Comparison of ENCODE assay signal across 1 cellular context in genomic region chr1:232225336-232226131, GRCh38.
TF ChIP-seq lines count a peak whose summit lies in the region.

No MANE protein-coding gene starts in this region.

TF ChIP-seq in IMR-90, 13 proteins besides CTCF, POLR2A, EP300 and RAD21 (continued from another document):
- TF ChIP-seq BHLHE40 (IDR thresholded peaks at IDR 0.05; ENCODE audit: low read depth, low read length) (no peak), USF2 (IDR thresholded peaks at IDR 0.05; ENCODE audit: low read depth, low read length) (no peak), RCOR1 (IDR thresholded peaks at IDR 0.05; ENCODE audit: insufficient replicate concordance, low read length) (no peak), SMC3 (IDR thresholded peaks at IDR 0.05; ENCODE audit: low read depth, low read length) (no peak), MAZ (IDR thresholded peaks at IDR 0.05; ENCODE audit: borderline replicate concordance, low read depth, low read length) (no peak), RFX5 (IDR thresholded peaks at IDR 0.05; ENCODE audit: low read depth, low read length) (no peak), MXI1 (IDR thresholded peaks at IDR 0.05; ENCODE audit: borderline replicate concordance, low read depth, low read length) (no peak), NFE2L2 (IDR thresholded peaks at IDR 0.05; ENCODE audit: low read depth, low read length) (no peak), CHD1 (IDR thresholded peaks at IDR 0.05; ENCODE audit: low read depth, low read length) (no peak)
